ENCODE assay signal across 1 cellular context in the genomic region with DNA sequence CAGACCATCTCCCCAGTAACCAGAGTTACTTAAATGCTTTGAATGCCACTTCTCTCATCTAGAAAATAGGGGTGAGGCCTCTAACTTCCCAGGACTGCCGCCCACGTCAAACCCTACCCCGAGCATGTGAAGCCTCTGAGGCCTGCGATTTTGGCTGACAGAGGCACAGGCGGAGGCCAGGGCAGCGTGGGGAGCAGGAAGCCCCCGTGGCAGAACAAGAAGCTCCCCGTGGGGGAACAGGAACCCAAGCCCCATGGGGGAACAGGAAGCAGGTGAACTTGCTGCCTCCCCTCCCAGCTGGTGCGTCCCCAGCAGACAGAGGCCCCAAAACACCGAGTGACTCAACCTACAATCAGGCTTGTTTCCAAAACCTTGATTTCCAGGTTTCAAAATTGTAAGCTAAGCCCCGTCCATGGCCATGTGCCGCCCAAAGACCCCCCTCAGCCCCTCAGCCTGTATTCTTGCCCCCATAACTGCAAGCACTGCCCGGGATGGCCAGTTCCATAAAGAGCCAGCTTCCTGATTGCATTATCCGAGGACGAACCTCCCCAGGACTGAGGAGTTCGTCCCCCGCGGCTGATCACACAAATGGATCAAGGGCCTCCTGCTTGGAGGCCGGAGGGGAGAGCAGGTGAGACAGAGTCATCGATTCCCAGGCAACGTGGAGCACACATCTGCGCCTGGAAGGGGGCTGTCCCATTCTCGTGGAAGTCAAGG.
TF ChIP-seq lines count a peak whose summit lies in the region.

No MANE protein-coding gene starts in this region.

TF ChIP-seq in HepG2, 621 proteins besides CTCF, POLR2A, EP300 and RAD21:
- TF ChIP-seq, protein P1, sequence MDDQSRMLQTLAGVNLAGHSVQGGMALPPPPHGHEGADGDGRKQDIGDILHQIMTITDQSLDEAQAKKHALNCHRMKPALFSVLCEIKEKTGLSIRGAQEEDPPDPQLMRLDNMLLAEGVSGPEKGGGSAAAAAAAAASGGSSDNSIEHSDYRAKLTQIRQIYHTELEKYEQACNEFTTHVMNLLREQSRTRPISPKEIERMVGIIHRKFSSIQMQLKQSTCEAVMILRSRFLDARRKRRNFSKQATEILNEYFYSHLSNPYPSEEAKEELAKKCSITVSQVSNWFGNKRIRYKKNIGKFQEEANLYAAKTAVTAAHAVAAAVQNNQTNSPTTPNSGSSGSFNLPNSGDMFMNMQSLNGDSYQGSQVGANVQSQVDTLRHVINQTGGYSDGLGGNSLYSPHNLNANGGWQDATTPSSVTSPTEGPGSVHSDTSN (CRISPR knock-in tag; IDR thresholded peaks at IDR 0.05; ENCODE audit: borderline replicate concordance), result no peak
- TF ChIP-seq BCL6 (CRISPR knock-in tag; IDR thresholded peaks at IDR 0.05) (no peak), ZSCAN20 (CRISPR knock-in tag; IDR thresholded peaks at IDR 0.05; ENCODE audit: borderline replicate concordance) (no peak), TARDBP (CRISPR knock-in tag; IDR thresholded peaks at IDR 0.05) (no peak)
